29 cellular contexts compared by ENCODE assay signal in genomic region chr5:145967296-145967695, GRCh38. TPM values are rescaled to one million over a fixed set of nuclear protein-coding genes. Genes with fewer than 3 reads are reported as not detected.
"Had no signal": no experiment of that assay in that cellular context is flagged by ENCODE, and none has a peak within 500 bp of the region (broad histone marks: within the 10 kb centered on the region; RNA-seq: fewer than 3 reads in every experiment).

No MANE protein-coding gene starts in this region.

- H3K27ac ChIP-seq: ascending aorta, VCaP had no signal

- H3K27me3 ChIP-seq: ascending aorta had no signal

- H3K4me3 ChIP-seq: ascending aorta had no signal

- DNase-seq: activated CD4-positive, alpha-beta memory T cell treated with anti-CD3 and anti-CD28 coated beads, Interleukin-2, amount 10 ng/mL, durations not matched to agents 7 days and 5 days; activated CD4-positive, alpha-beta T cell treated with anti-CD3 and anti-CD28 coated beads for 1 hour; activated CD4-positive, alpha-beta T cell treated with anti-CD3 and anti-CD28 coated beads for 36 hours; activated CD4-positive, alpha-beta T cell treated with anti-CD3 and anti-CD28 coated beads for 48 hours; activated CD4-positive, alpha-beta T cell treated with anti-CD3 and anti-CD28 coated beads, Interleukin-2, amount 10 ng/mL, durations not matched to agents 7 days and 5 days; activated CD4-positive, alpha-beta T cell treated with anti-CD3 and anti-CD28 coated beads, Interleukin-2, amount 50 U/mL, for 48 hours; activated CD4-positive, CD25-positive, alpha-beta regulatory T cell; activated CD8-positive, alpha-beta memory T cell treated with anti-CD3 and anti-CD28 coated beads for 24 hours; activated CD8-positive, alpha-beta memory T cell treated with anti-CD3 and anti-CD28 coated beads, Interleukin-2, amount 10 ng/mL, durations not matched to agents 7 days and 5 days; activated CD8-positive, alpha-beta memory T cell treated with anti-CD3 and anti-CD28 coated beads, Interleukin-2, amount 50 U/mL, for 48 hours; activated CD8-positive, alpha-beta T cell treated with anti-CD3 and anti-CD28 coated beads, Interleukin-2, amount 10 ng/mL, durations not matched to agents 7 days and 5 days; activated effector memory CD4-positive, alpha-beta T cell treated with Interleukin-2 at 50 U/mL for 16 hours; activated gamma-delta T cell; activated naive CD4-positive, alpha-beta T cell treated with anti-CD3 and anti-CD28 coated beads, Interleukin-2, amount 10 ng/mL, durations not matched to agents 7 days and 5 days; activated naive CD4-positive, alpha-beta T cell treated with Interleukin-2 at 50 U/mL for 16 hours; activated naive CD8-positive, alpha-beta T cell treated with anti-CD3 and anti-CD28 coated beads, Interleukin-2, amount 10 ng/mL, durations not matched to agents 7 days and 5 days; activated naive CD8-positive, alpha-beta T cell treated with anti-CD3 and anti-CD28 coated beads, Interleukin-2, amount 50 U/mL, for 24 hours; activated T-cell treated with anti-CD3 and anti-CD28 coated beads, Interleukin-2, amount 50 U/mL, for 24 hours; activated T-cell treated with anti-CD3 and anti-CD28 coated beads, Interleukin-2, amount 50 U/mL, for 48 hours; amygdala; anterior cingulate cortex; central memory CD4-positive, alpha-beta T cell; T-helper 1 cell; T-helper 2 cell; T-helper 9 cell had no signal

- H3K36me3 ChIP-seq: ascending aorta had no signal

- H3K4me1 ChIP-seq: ascending aorta had no signal

- ATAC-seq: activated CD4-positive, alpha-beta T cell treated with anti-CD3 and anti-CD28 coated beads for 36 hours; activated CD4-positive, CD25-positive, alpha-beta regulatory T cell treated with anti-CD3 and anti-CD28 coated beads, Interleukin-2, amount 50 U/mL, for 24 hours; activated CD8-positive, alpha-beta memory T cell treated with anti-CD3 and anti-CD28 coated beads, Interleukin-2, amount 10 ng/mL, durations not matched to agents 7 days and 5 days; activated CD8-positive, alpha-beta T cell treated with anti-CD3 and anti-CD28 coated beads, Interleukin-2, amount 10 ng/mL, durations not matched to agents 7 days and 5 days; activated naive CD8-positive, alpha-beta T cell treated with anti-CD3 and anti-CD28 coated beads, Interleukin-2, amount 50 U/mL, for 24 hours; WTC11 had no signal

- H3K9me3 ChIP-seq: ascending aorta had no signal

RNA-seq across cellular contexts. Expression of gene SH3RF2, which starts 30.9 kb away (rescaled TPM):
- total RNA-seq: activated CD8-positive, alpha-beta T cell treated with anti-CD3 and anti-CD28 coated beads, Interleukin-2, amount 10 ng/mL, durations not matched to agents 7 days and 5 days; activated naive CD8-positive, alpha-beta T cell treated with anti-CD3 and anti-CD28 coated beads, Interleukin-2, amount 10 ng/mL, durations not matched to agents 7 days and 5 days had no signal
